ENCODE assay signal across 10 cellular contexts in the genomic region with DNA sequence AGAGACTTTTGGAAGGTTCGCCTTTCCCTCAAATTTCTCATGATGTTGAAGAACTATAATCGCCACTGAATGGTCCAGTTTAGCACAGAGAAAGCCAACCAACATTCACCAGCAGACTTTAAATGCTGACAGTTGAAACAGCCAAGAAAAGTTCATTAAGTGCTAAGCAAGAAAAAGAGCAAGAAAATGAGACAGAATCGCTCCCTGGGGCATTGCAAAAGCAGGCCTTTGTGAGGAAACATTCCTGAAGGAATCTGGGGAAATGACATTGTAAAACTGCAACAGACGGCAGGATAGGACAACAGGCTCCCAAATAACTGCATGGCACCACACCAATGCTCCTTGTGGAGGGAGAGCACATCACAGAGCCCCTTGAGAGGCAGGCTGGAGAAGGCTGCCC.
A peak's percentile ranks its signal among the peaks of the same experiment; 100 is the strongest.
DNase-seq lines count a peak whose midpoint lies in the region; ATAC-seq, FAIRE-seq and TF ChIP-seq lines count a peak whose summit lies in the region.
"Had no signal": no experiment of that assay in that cellular context is flagged by ENCODE, and none has a peak within 500 bp of the region (broad histone marks: within the 10 kb centered on the region; RNA-seq: fewer than 3 reads in every experiment).

No MANE protein-coding gene starts in this region.

- H3K27me3 Mint-ChIP-seq in T-helper 17 cell (no peaks in the 10 kb centered on the region), neural crest cell (ENCODE audit: low read depth) (no peaks in the 10 kb centered on the region)
- H3K27me3 Mint-ChIP-seq in activated T-cell treated with anti-CD3 and anti-CD28 coated beads, Interleukin-2, amount 50 U/mL, for 24 hours: peaks cover 6% of the 10 kb centered on the region

- no peak overlapping the region for H3K4me3 ChIP-seq in uterus
- no peak overlapping the region for H3K4me3 ChIP-seq in kidney (ENCODE audit: low read length in 2 of 2)

- no peak for DNase-seq in T-helper 17 cell
- peak; percentile 65 for DNase-seq in globus pallidus (ENCODE audit: low spot score)
- DNase-seq in neural crest cell (ENCODE audit: low read depth, low spot score): no peak
- DNase-seq in uterus: peak; percentile 70 to 74
- no peak for DNase-seq in NCI-H1694 treated with DMSO at 0.1 percent for 48 hours (lab: John Stamatoyannopoulos, UW)
- DNase-seq in activated T-cell treated with anti-CD3 and anti-CD28 coated beads, Interleukin-2, amount 50 U/mL, for 24 hours: no peak
- no peak for DNase-seq in kidney
- DNase-seq: activated CD8-positive, alpha-beta memory T cell treated with anti-CD3 and anti-CD28 coated beads, Interleukin-2, amount 10 ng/mL, durations not matched to agents 7 days and 5 days; DND-41; posterior cingulate gyrus had no signal

- H3K4me1 ChIP-seq in uterus (no peaks in the 10 kb centered on the region), kidney (ENCODE audit: control insufficient read depth in 1 of 2, insufficient read depth in 1 of 2, low read depth in 1 of 2, low read length in 2 of 2) (peaks cover 7 to 15% of the 10 kb centered on the region in 2 donors)

- TF ChIP-seq CTCF in neural crest cell (conservative IDR thresholded peaks at IDR 0.05) (no peak), uterus (IDR thresholded peaks at IDR 0.05) (no peak), kidney (IDR thresholded peaks at IDR 0.05; ENCODE audit: borderline replicate concordance, extremely low read depth, insufficient read depth) (no peak)

- no peaks in the 10 kb centered on the region for H3K27me3 ChIP-seq in uterus

- no peak for ATAC-seq in T-helper 17 cell
- ATAC-seq: activated CD8-positive, alpha-beta memory T cell treated with anti-CD3 and anti-CD28 coated beads, Interleukin-2, amount 10 ng/mL, durations not matched to agents 7 days and 5 days had no signal

- H3K27ac Mint-ChIP-seq in T-helper 17 cell (peak overlapping the region; percentile 4), neural crest cell (ENCODE audit: unreplicated experiment) (peak overlapping the region; percentile 58)
- H3K27ac Mint-ChIP-seq in activated T-cell treated with anti-CD3 and anti-CD28 coated beads, Interleukin-2, amount 50 U/mL, for 24 hours: no peak overlapping the region
- H3K27ac Mint-ChIP-seq: activated CD8-positive, alpha-beta memory T cell treated with anti-CD3 and anti-CD28 coated beads, Interleukin-2, amount 10 ng/mL, durations not matched to agents 7 days and 5 days had no signal

- H3K9ac ChIP-seq in kidney (ENCODE audit: low read length in 2 of 2): no peak overlapping the region

- H3K9me3 ChIP-seq in T-helper 17 cell (ENCODE audit: control insufficient read depth, low read length, poor library complexity, severe bottlenecking): no peaks in the 10 kb centered on the region
- no peaks in the 10 kb centered on the region for H3K9me3 ChIP-seq in uterus
- no peaks in the 10 kb centered on the region for H3K9me3 ChIP-seq in kidney (ENCODE audit: control insufficient read depth in 1 of 2, low read length in 2 of 2)

- peak overlapping the region in 1 of 2 donors; percentile 26 for H3K27ac ChIP-seq in uterus
- H3K27ac ChIP-seq in kidney (ENCODE audit: low read depth in 2 of 2, low read length in 2 of 2): peak overlapping the region in 1 of 2 donors; percentile 57

- H3K4me3 Mint-ChIP-seq in T-helper 17 cell (no peak overlapping the region), neural crest cell (no peak overlapping the region)
- no peak overlapping the region for H3K4me3 Mint-ChIP-seq in activated T-cell treated with anti-CD3 and anti-CD28 coated beads, Interleukin-2, amount 50 U/mL, for 24 hours
- H3K4me3 Mint-ChIP-seq: activated CD8-positive, alpha-beta memory T cell treated with anti-CD3 and anti-CD28 coated beads, Interleukin-2, amount 10 ng/mL, durations not matched to agents 7 days and 5 days had no signal

- no peak for FAIRE-seq in kidney (lab: Jason Lieb, UNC)

- intact Hi-C loops in uterus (cut with DNase I; ENCODE audit: low total_unique reads) (no loop called here), kidney (cut with DNase I) (no loop called here)

- no peaks in the 10 kb centered on the region for H3K9me3 Mint-ChIP-seq in neural crest cell
- H3K9me3 Mint-ChIP-seq in activated T-cell treated with anti-CD3 and anti-CD28 coated beads, Interleukin-2, amount 50 U/mL, for 24 hours: no peaks in the 10 kb centered on the region

- H3K36me3 ChIP-seq in uterus (no peaks in the 10 kb centered on the region), kidney (ENCODE audit: control insufficient read depth in 1 of 2, insufficient read depth in 2 of 2, low read length in 2 of 2) (no peaks in the 10 kb centered on the region)

- H3K36me3 Mint-ChIP-seq in T-helper 17 cell (ENCODE audit: low read depth) (no peaks in the 10 kb centered on the region), neural crest cell (ENCODE audit: low read depth) (no peaks in the 10 kb centered on the region)
- no peaks in the 10 kb centered on the region for H3K36me3 Mint-ChIP-seq in activated T-cell treated with anti-CD3 and anti-CD28 coated beads, Interleukin-2, amount 50 U/mL, for 24 hours (ENCODE audit: low read depth)

- peaks cover 38% of the 10 kb centered on the region for H3K4me1 Mint-ChIP-seq in T-helper 17 cell
- H3K4me1 Mint-ChIP-seq in neural crest cell: peaks cover 10% of the 10 kb centered on the region
- peaks cover 27% of the 10 kb centered on the region for H3K4me1 Mint-ChIP-seq in activated T-cell treated with anti-CD3 and anti-CD28 coated beads, Interleukin-2, amount 50 U/mL, for 24 hours (ENCODE audit: low read depth)

- TF ChIP-seq POLR2A in uterus (IDR thresholded peaks at IDR 0.05): no peak

Comparison
In these comparisons a context has a peak if more than half of its experiments do, and no peak if none do; other contexts are left out.
1. DNase-seq: peak in globus pallidus (single experiment) and uterus (2 of 2); none in T-helper 17 cell (0 of 3), neural crest cell (single experiment), NCI-H1694 treated with DMSO at 0.1 percent for 48 hours (single experiment), activated T-cell treated with anti-CD3 and anti-CD28 coated beads, Interleukin-2, amount 50 U/mL, for 24 hours (single experiment) and kidney (single experiment).